1 cellular context compared by ENCODE assay signal in the genomic region with DNA sequence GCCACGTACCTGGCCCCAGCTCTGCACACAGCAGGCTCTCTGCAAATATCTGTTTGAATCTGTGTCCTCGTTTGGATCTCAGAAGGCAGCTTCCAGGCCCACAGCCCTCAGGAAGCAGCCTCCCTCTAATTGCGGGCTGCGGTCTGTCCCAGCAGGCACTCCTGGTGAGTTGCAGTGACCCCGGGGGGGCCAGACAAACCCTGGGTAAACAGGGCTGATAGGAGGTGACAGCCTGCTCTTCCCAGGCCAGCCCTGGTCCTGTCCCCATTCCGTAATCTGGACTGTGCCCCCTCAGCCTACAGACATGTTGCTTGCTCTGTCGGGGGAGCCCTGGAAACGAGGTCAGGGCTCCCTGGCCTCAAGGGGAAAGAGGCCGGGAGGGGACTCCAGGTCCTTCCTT.
A peak's percentile ranks its signal among the peaks of the same experiment; 100 is the strongest.
TF ChIP-seq lines count a peak whose summit lies in the region.

No MANE protein-coding gene starts in this region.

TF ChIP-seq in HEK293, 187 proteins besides CTCF, POLR2A, EP300 and RAD21 (continued from another document and continues in another):
- TF ChIP-seq, protein P1, sequence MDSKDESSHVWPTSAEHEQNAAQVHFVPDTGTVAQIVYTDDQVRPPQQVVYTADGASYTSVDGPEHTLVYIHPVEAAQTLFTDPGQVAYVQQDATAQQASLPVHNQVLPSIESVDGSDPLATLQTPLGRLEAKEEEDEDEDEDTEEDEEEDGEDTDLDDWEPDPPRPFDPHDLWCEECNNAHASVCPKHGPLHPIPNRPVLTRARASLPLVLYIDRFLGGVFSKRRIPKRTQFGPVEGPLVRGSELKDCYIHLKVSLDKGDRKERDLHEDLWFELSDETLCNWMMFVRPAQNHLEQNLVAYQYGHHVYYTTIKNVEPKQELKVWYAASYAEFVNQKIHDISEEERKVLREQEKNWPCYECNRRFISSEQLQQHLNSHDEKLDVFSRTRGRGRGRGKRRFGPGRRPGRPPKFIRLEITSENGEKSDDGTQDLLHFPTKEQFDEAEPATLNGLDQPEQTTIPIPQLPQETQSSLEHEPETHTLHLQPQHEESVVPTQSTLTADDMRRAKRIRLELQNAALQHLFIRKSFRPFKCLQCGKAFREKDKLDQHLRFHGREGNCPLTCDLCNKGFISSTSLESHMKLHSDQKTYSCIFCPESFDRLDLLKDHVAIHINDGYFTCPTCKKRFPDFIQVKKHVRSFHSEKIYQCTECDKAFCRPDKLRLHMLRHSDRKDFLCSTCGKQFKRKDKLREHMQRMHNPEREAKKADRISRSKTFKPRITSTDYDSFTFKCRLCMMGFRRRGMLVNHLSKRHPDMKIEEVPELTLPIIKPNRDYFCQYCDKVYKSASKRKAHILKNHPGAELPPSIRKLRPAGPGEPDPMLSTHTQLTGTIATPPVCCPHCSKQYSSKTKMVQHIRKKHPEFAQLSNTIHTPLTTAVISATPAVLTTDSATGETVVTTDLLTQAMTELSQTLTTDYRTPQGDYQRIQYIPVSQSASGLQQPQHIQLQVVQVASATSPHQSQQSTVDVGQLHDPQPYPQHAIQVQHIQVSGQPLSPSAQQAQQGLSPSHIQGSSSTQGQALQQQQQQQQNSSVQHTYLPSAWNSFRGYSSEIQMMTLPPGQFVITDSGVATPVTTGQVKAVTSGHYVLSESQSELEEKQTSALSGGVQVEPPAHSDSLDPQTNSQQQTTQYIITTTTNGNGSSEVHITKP (tag by site-specific recombination; IDR thresholded peaks at IDR 0.05) = no peak
- TF ChIP-seq ZNF366 (tag by site-specific recombination; conservative IDR thresholded peaks at IDR 0.05) (no peak), ZNF19 (tag by site-specific recombination; IDR thresholded peaks at IDR 0.05; ENCODE audit: low read depth) (no peak), SP7 (tag by site-specific recombination; IDR thresholded peaks at IDR 0.05) (peak; percentile 95), KLF1 (tag by site-specific recombination; IDR thresholded peaks at IDR 0.05) (no peak), ZIC2 (tag by site-specific recombination; IDR thresholded peaks at IDR 0.05) (peak; percentile 92), GLIS1 (tag by site-specific recombination; IDR thresholded peaks at IDR 0.05) (peak; percentile 75), ZBTB1 (tag by site-specific recombination; IDR thresholded peaks at IDR 0.05) (no peak), ZNF138 (tag by site-specific recombination; IDR thresholded peaks at IDR 0.05; ENCODE audit: borderline replicate concordance) (no peak), GLI2 (tag by site-specific recombination; IDR thresholded peaks at IDR 0.05; ENCODE audit: borderline replicate concordance, low read depth) (no peak), ZNF324 (tag by site-specific recombination; IDR thresholded peaks at IDR 0.05) (no peak), IKZF3 (tag by site-specific recombination; IDR thresholded peaks at IDR 0.05) (peak; percentile 20; the same call in 1 of the 2 replicates), ZNF24 (tag by site-specific recombination; IDR thresholded peaks at IDR 0.05) (no peak), ZNF610 (tag by site-specific recombination; IDR thresholded peaks at IDR 0.05; ENCODE audit: borderline replicate concordance) (no peak), MEIS1 (CRISPR knock-in tag; IDR thresholded peaks at IDR 0.05; ENCODE audit: borderline replicate concordance) (no peak), REPIN1 (tag by site-specific recombination; IDR thresholded peaks at IDR 0.05; ENCODE audit: low read depth) (no peak), ZNF423 (tag by site-specific recombination; IDR thresholded peaks at IDR 0.05) (peak; percentile 73), ZFP69B (tag by site-specific recombination; IDR thresholded peaks at IDR 0.05) (no peak), ZBTB20 (tag by site-specific recombination; IDR thresholded peaks at IDR 0.05) (peak; percentile 41; the same call in 1 of the 2 replicates), ZFHX2 (tag by site-specific recombination; conservative IDR thresholded peaks at IDR 0.05) (no peak), OSR2 (tag by site-specific recombination; IDR thresholded peaks at IDR 0.05) (peak; percentile 77), ZNF785 (tag by site-specific recombination; IDR thresholded peaks at IDR 0.05) (no peak), HOXA7 (CRISPR knock-in tag; IDR thresholded peaks at IDR 0.05; ENCODE audit: borderline replicate concordance) (no peak), KLF16 (tag by site-specific recombination; IDR thresholded peaks at IDR 0.05) (no peak), ZNF394 (tag by site-specific recombination; IDR thresholded peaks at IDR 0.05; ENCODE audit: borderline replicate concordance) (no peak), ZNF157 (tag by site-specific recombination; IDR thresholded peaks at IDR 0.05) (no peak), ZNF292 (tag by site-specific recombination; IDR thresholded peaks at IDR 0.05; ENCODE audit: borderline replicate concordance, low read depth) (no peak), ZEB2 (tag by site-specific recombination; IDR thresholded peaks at IDR 0.05) (no peak), ZNF600 (tag by site-specific recombination; IDR thresholded peaks at IDR 0.05) (peak; percentile 42), ZNF660 (tag by site-specific recombination; IDR thresholded peaks at IDR 0.05) (no peak), ZFP37 (tag by site-specific recombination; IDR thresholded peaks at IDR 0.05) (no peak), ZNF658 (tag by site-specific recombination; IDR thresholded peaks at IDR 0.05) (no peak), PRDM1 (tag by site-specific recombination; IDR thresholded peaks at IDR 0.05) (no peak), WT1 (tag by site-specific recombination; IDR thresholded peaks at IDR 0.05) (peak; percentile 59), SP3 (tag by site-specific recombination; IDR thresholded peaks at IDR 0.05) (no peak), ZBTB7A (tag by site-specific recombination; IDR thresholded peaks at IDR 0.05; ENCODE audit: low read depth) (no peak), ZNF571 (tag by site-specific recombination; IDR thresholded peaks at IDR 0.05) (no peak), ZNF175 (tag by site-specific recombination; IDR thresholded peaks at IDR 0.05) (no peak), ZNF747 (tag by site-specific recombination; IDR thresholded peaks at IDR 0.05) (no peak), ZNF37A (tag by site-specific recombination; IDR thresholded peaks at IDR 0.05) (no peak), ZNF341 (tag by site-specific recombination; IDR thresholded peaks at IDR 0.05; ENCODE audit: low read depth) (peak; percentile 93)
- TF ChIP-seq, protein P2, sequence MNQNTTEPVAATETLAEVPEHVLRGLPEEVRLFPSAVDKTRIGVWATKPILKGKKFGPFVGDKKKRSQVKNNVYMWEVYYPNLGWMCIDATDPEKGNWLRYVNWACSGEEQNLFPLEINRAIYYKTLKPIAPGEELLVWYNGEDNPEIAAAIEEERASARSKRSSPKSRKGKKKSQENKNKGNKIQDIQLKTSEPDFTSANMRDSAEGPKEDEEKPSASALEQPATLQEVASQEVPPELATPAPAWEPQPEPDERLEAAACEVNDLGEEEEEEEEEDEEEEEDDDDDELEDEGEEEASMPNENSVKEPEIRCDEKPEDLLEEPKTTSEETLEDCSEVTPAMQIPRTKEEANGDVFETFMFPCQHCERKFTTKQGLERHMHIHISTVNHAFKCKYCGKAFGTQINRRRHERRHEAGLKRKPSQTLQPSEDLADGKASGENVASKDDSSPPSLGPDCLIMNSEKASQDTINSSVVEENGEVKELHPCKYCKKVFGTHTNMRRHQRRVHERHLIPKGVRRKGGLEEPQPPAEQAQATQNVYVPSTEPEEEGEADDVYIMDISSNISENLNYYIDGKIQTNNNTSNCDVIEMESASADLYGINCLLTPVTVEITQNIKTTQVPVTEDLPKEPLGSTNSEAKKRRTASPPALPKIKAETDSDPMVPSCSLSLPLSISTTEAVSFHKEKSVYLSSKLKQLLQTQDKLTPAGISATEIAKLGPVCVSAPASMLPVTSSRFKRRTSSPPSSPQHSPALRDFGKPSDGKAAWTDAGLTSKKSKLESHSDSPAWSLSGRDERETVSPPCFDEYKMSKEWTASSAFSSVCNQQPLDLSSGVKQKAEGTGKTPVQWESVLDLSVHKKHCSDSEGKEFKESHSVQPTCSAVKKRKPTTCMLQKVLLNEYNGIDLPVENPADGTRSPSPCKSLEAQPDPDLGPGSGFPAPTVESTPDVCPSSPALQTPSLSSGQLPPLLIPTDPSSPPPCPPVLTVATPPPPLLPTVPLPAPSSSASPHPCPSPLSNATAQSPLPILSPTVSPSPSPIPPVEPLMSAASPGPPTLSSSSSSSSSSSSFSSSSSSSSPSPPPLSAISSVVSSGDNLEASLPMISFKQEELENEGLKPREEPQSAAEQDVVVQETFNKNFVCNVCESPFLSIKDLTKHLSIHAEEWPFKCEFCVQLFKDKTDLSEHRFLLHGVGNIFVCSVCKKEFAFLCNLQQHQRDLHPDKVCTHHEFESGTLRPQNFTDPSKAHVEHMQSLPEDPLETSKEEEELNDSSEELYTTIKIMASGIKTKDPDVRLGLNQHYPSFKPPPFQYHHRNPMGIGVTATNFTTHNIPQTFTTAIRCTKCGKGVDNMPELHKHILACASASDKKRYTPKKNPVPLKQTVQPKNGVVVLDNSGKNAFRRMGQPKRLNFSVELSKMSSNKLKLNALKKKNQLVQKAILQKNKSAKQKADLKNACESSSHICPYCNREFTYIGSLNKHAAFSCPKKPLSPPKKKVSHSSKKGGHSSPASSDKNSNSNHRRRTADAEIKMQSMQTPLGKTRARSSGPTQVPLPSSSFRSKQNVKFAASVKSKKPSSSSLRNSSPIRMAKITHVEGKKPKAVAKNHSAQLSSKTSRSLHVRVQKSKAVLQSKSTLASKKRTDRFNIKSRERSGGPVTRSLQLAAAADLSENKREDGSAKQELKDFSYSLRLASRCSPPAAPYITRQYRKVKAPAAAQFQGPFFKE (tag by site-specific recombination; IDR thresholded peaks at IDR 0.05; ENCODE audit: borderline replicate concordance) = no peak
- TF ChIP-seq, protein P3, sequence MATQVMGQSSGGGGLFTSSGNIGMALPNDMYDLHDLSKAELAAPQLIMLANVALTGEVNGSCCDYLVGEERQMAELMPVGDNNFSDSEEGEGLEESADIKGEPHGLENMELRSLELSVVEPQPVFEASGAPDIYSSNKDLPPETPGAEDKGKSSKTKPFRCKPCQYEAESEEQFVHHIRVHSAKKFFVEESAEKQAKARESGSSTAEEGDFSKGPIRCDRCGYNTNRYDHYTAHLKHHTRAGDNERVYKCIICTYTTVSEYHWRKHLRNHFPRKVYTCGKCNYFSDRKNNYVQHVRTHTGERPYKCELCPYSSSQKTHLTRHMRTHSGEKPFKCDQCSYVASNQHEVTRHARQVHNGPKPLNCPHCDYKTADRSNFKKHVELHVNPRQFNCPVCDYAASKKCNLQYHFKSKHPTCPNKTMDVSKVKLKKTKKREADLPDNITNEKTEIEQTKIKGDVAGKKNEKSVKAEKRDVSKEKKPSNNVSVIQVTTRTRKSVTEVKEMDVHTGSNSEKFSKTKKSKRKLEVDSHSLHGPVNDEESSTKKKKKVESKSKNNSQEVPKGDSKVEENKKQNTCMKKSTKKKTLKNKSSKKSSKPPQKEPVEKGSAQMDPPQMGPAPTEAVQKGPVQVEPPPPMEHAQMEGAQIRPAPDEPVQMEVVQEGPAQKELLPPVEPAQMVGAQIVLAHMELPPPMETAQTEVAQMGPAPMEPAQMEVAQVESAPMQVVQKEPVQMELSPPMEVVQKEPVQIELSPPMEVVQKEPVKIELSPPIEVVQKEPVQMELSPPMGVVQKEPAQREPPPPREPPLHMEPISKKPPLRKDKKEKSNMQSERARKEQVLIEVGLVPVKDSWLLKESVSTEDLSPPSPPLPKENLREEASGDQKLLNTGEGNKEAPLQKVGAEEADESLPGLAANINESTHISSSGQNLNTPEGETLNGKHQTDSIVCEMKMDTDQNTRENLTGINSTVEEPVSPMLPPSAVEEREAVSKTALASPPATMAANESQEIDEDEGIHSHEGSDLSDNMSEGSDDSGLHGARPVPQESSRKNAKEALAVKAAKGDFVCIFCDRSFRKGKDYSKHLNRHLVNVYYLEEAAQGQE (tag by site-specific recombination; IDR thresholded peaks at IDR 0.05) = no peak
- TF ChIP-seq, protein P4, sequence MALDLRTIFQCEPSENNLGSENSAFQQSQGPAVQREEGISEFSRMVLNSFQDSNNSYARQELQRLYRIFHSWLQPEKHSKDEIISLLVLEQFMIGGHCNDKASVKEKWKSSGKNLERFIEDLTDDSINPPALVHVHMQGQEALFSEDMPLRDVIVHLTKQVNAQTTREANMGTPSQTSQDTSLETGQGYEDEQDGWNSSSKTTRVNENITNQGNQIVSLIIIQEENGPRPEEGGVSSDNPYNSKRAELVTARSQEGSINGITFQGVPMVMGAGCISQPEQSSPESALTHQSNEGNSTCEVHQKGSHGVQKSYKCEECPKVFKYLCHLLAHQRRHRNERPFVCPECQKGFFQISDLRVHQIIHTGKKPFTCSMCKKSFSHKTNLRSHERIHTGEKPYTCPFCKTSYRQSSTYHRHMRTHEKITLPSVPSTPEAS (tag by site-specific recombination; IDR thresholded peaks at IDR 0.05) = no peak
- TF ChIP-seq, protein P5, sequence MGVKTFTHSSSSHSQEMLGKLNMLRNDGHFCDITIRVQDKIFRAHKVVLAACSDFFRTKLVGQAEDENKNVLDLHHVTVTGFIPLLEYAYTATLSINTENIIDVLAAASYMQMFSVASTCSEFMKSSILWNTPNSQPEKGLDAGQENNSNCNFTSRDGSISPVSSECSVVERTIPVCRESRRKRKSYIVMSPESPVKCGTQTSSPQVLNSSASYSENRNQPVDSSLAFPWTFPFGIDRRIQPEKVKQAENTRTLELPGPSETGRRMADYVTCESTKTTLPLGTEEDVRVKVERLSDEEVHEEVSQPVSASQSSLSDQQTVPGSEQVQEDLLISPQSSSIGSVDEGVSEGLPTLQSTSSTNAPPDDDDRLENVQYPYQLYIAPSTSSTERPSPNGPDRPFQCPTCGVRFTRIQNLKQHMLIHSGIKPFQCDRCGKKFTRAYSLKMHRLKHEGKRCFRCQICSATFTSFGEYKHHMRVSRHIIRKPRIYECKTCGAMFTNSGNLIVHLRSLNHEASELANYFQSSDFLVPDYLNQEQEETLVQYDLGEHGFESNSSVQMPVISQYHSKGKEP (tag by site-specific recombination; IDR thresholded peaks at IDR 0.05) = 0 out of 2 replicates have a peak, but pooled peaks have one; percentile 49
- TF ChIP-seq, protein P6, sequence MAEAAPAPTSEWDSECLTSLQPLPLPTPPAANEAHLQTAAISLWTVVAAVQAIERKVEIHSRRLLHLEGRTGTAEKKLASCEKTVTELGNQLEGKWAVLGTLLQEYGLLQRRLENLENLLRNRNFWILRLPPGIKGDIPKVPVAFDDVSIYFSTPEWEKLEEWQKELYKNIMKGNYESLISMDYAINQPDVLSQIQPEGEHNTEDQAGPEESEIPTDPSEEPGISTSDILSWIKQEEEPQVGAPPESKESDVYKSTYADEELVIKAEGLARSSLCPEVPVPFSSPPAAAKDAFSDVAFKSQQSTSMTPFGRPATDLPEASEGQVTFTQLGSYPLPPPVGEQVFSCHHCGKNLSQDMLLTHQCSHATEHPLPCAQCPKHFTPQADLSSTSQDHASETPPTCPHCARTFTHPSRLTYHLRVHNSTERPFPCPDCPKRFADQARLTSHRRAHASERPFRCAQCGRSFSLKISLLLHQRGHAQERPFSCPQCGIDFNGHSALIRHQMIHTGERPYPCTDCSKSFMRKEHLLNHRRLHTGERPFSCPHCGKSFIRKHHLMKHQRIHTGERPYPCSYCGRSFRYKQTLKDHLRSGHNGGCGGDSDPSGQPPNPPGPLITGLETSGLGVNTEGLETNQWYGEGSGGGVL (tag by site-specific recombination; IDR thresholded peaks at IDR 0.05) = no peak
